1 cellular context compared by ENCODE assay signal in the genomic region with DNA sequence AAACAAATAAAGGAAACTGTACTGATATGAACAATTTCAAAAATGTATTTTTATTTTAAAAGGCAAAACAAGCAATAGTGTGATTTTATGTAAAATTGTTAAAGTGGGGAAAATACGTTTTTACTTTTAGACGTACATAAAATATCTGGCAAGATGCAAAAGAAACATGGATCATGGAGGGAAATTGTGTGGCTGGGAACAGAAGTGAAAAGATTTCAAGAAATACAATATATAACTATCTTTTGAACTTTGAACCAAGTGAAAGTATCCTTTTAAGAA.
TF ChIP-seq lines count a peak whose summit lies in the region.

No MANE protein-coding gene starts in this region.

TF ChIP-seq in H1, 55 proteins besides CTCF, POLR2A, EP300 and RAD21:
- TF ChIP-seq TBP (IDR thresholded peaks at IDR 0.05; ENCODE audit: low read depth, low read length), result no peak
- TF ChIP-seq, protein P1, sequence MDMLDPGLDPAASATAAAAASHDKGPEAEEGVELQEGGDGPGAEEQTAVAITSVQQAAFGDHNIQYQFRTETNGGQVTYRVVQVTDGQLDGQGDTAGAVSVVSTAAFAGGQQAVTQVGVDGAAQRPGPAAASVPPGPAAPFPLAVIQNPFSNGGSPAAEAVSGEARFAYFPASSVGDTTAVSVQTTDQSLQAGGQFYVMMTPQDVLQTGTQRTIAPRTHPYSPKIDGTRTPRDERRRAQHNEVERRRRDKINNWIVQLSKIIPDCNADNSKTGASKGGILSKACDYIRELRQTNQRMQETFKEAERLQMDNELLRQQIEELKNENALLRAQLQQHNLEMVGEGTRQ (IDR thresholded peaks at IDR 0.05; ENCODE audit: low read length), result no peak
- TF ChIP-seq SP4 (IDR thresholded peaks at IDR 0.05; ENCODE audit: low read length), result 0 out of 2 replicates have a peak, but pooled peaks have one; percentile 1
